ENCODE assay signal across 10 cellular contexts in genomic region chr2:218837495-218837894, GRCh38. TPM values are rescaled to one million over a fixed set of nuclear protein-coding genes. Genes with fewer than 3 reads are reported as not detected.
"Had no signal": no experiment of that assay in that cellular context is flagged by ENCODE, and none has a peak within 500 bp of the region (broad histone marks: within the 10 kb centered on the region; RNA-seq: fewer than 3 reads in every experiment).

No MANE protein-coding gene starts in this region.

- ATAC-seq: HepG2 had no signal

- H3K9ac ChIP-seq: KMS-11 had no signal

- FAIRE-seq: HepG2, HTR-8/SVneo had no signal

- H3K4me2 ChIP-seq: KMS-11 had no signal

- H3K27ac ChIP-seq: HL-60, KMS-11 had no signal

- DNase-seq: IMR-90, KBM-7, KG1 had no signal

RNA-seq across cellular contexts. Expression of gene PRKAG3, which starts 5.9 kb away (rescaled TPM):
- total RNA-seq: HepG2, HT-29, HT1080, IMR-90 had no signal
- polyA plus RNA-seq: HepG2, IgD-negative memory B cell, IMR-90 had no signal

RNA-seq across cellular contexts. Expression of gene WNT6, which starts 22.1 kb away (rescaled TPM):
- total RNA-seq: HT-29, HT1080, IMR-90 had no signal
- polyA plus RNA-seq: HepG2, IMR-90 had no signal

RNA-seq across cellular contexts. Expression of gene WNT10A, which starts 43.2 kb away (rescaled TPM):
- total RNA-seq: HepG2, HT1080, IMR-90 had no signal
- polyA plus RNA-seq: IMR-90 had no signal

RNA-seq across cellular contexts. Expression of gene CYP27A1, which starts 55.5 kb away (rescaled TPM):
- total RNA-seq: HT1080 had no signal
